Comparison of ENCODE assay signal across 9 cellular contexts in the genomic region with DNA sequence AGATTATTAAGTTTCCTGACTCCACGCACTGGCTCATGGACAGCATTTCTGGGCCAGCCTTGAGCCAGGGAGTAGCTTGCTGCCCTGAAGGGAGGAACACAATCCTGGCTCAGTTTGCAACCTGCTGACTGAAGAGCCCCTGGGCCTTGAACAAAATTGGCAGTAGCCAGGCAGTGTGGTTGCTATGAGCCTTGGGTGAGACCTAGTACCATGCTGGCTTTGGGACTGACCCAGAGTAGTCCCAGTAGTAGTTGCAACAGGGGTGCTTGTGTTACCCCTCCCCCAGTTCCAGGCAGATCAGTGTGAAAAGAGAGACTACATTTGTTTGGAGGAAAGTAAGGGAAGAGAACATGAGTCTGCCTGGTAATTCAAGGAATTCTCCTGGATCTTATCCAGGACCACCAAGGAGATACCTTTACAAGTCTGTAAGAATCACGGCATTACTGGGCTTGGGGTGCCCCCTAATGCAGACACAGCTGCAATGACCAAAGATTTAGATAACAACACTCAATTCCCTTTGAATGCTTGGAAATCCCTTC. TPM values are rescaled to one million over a fixed set of nuclear protein-coding genes. Genes with fewer than 3 reads are reported as not detected.
DNase-seq lines count a peak whose midpoint lies in the region; ATAC-seq lines count a peak whose summit lies in the region.
"Had no signal": no experiment of that assay in that cellular context is flagged by ENCODE, and none has a peak within 500 bp of the region (broad histone marks: within the 10 kb centered on the region; RNA-seq: fewer than 3 reads in every experiment).

No MANE protein-coding gene starts in this region.

- in situ Hi-C loops in Caki2 (cut with HindIII; ENCODE audit: low pct_unique_long_range_greater_than_20kb, low sequenced_read_pairs), result no loop called here

- no peaks in the 10 kb centered on the region for H3K79me1 ChIP-seq in trophoblast cell (ENCODE audit: low read length)

- no peak overlapping the region for H3K14ac ChIP-seq in trophoblast cell (ENCODE audit: low read length)

- H3K23ac ChIP-seq in trophoblast cell (ENCODE audit: low read length), result no peak overlapping the region

- no peak overlapping the region for H3K4me3 ChIP-seq in trophoblast cell (ENCODE audit: low read depth, low read length)

- H3K27ac ChIP-seq in trophoblast cell (ENCODE audit: low read depth, low read length), result no peak overlapping the region
- H3K27ac ChIP-seq: VCaP had no signal

- no peaks in the 10 kb centered on the region for H3K79me2 ChIP-seq in trophoblast cell (ENCODE audit: control insufficient read depth, insufficient read depth, low read length, poor library complexity)

- peak; percentile 7 for DNase-seq in Caki2 (ENCODE audit: low read depth)
- DNase-seq in NCI-H524 (lab: John Stamatoyannopoulos, UW), result peak; percentile 14 to 63
- peak; percentile 36 for DNase-seq in dedifferentiated amniotic fluid mesenchymal stem cell (ENCODE audit: extremely low spot score)
- DNase-seq in midbrain (lab: John Stamatoyannopoulos, UW), result peak; percentile 84
- DNase-seq in activated effector memory CD4-positive, alpha-beta T cell treated with Interleukin-2 at 50 U/mL for 16 hours, result no peak
- no peak for DNase-seq in T-helper 2 cell
- no peak for DNase-seq in trophoblast cell

- no peaks in the 10 kb centered on the region for H3K9me3 ChIP-seq in trophoblast cell (ENCODE audit: insufficient read depth, low read depth, low read length)

- no peak for ATAC-seq in GM19023 (IDR thresholded peaks at IDR 0.05; ENCODE audit: unreplicated experiment)

- H2BK120ac ChIP-seq in trophoblast cell (ENCODE audit: insufficient read depth, low read length, poor library complexity), result no peak overlapping the region

- H2BK5ac ChIP-seq in trophoblast cell (ENCODE audit: low read depth, low read length, poor library complexity), result no peak overlapping the region

- H3K4ac ChIP-seq in trophoblast cell (ENCODE audit: low read depth, low read length), result no peak overlapping the region

- H3K4me1 ChIP-seq in trophoblast cell (ENCODE audit: control insufficient read depth in 1 of 2, insufficient read depth in 2 of 2, low read length in 2 of 2), result peaks cover 2 to 4% of the 10 kb centered on the region in 2 experiments

- no peaks in the 10 kb centered on the region for H3K36me3 ChIP-seq in trophoblast cell (ENCODE audit: control insufficient read depth in 1 of 2, insufficient read depth in 2 of 2, low read length in 2 of 2)

- H2AK5ac ChIP-seq in trophoblast cell (ENCODE audit: low read length), result no peak overlapping the region

- no peak overlapping the region for H2AFZ ChIP-seq in trophoblast cell (ENCODE audit: insufficient read depth, low read length, poor library complexity)

- no peak overlapping the region for H2BK12ac ChIP-seq in trophoblast cell (ENCODE audit: low read length)

- no peak overlapping the region for H3K4me2 ChIP-seq in trophoblast cell (ENCODE audit: low read length)

- no CpG with 5 or more reads among the region's 2 CpGs for WGBS in trophoblast cell (ENCODE audit: extremely low coverage, insufficient coverage, insufficient read length)

- no peak overlapping the region for H4K12ac ChIP-seq in trophoblast cell (ENCODE audit: low read depth, low read length)

- H4K91ac ChIP-seq in trophoblast cell (ENCODE audit: low read depth, low read length), result no peak overlapping the region

- H3K27me3 ChIP-seq in trophoblast cell (ENCODE audit: insufficient read depth, low read length), result no peaks in the 10 kb centered on the region

- no peak overlapping the region for H3K9ac ChIP-seq in trophoblast cell (ENCODE audit: low read length)

- no peak overlapping the region for H3K18ac ChIP-seq in trophoblast cell (ENCODE audit: low read length)

- no peak overlapping the region for H4K8ac ChIP-seq in trophoblast cell (ENCODE audit: low read depth, low read length)

RNA-seq across cellular contexts. Expression of a gene that starts 22.0 kb away (rescaled TPM):
- total RNA-seq in Caki2 (2014; rRNA removed; shearing (Covaris generic); ENCODE audit: low replicate concordance), result not detected in 2 replicates
- polyA plus RNA-seq in trophoblast cell (2013), result 0.10 and 0.14 TPM in 2 replicates

RNA-seq across cellular contexts. Expression of a gene that starts 58.2 kb away (rescaled TPM):
- 0.34 TPM in 1 of 2 replicates, not detected in the other for total RNA-seq in Caki2 (2014; rRNA removed; shearing (Covaris generic); ENCODE audit: low replicate concordance)
- 0.19 and 0.35 TPM in 2 replicates for polyA plus RNA-seq in trophoblast cell (2013)

Comparison
In these comparisons a context has a peak if more than half of its experiments do, and no peak if none do; other contexts are left out.
1. DNase-seq: peak in Caki2 (single experiment), NCI-H524 (2 of 2), dedifferentiated amniotic fluid mesenchymal stem cell (single experiment) and midbrain (single experiment); none in activated effector memory CD4-positive, alpha-beta T cell treated with Interleukin-2 at 50 U/mL for 16 hours (single experiment), T-helper 2 cell (0 of 5) and trophoblast cell (0 of 2).